37 cellular contexts compared by ENCODE assay signal in genomic region chr7:57370739-57371098, GRCh38.
A peak's percentile ranks its signal among the peaks of the same experiment; 100 is the strongest.
DNase-seq lines count a peak whose midpoint lies in the region; ATAC-seq, FAIRE-seq and TF ChIP-seq lines count a peak whose summit lies in the region.
"Had no signal": no experiment of that assay in that cellular context is flagged by ENCODE, and none has a peak within 500 bp of the region (broad histone marks: within the 10 kb centered on the region; RNA-seq: fewer than 3 reads in every experiment).

No MANE protein-coding gene starts in this region.

- intact Hi-C loops in HepG2 (cut with micrococcal nuclease; ENCODE audit: unreplicated experiment): no loop called here
- intact Hi-C loops in right lobe of liver (cut with DNase I): no loop called here
- intact Hi-C loops in posterior vena cava (cut with DNase I): no loop called here

- no peaks in the 10 kb centered on the region for H3K27me3 Mint-ChIP-seq in activated CD8-positive, alpha-beta memory T cell treated with anti-CD3 and anti-CD28 coated beads, Interleukin-2, amount 10 ng/mL, durations not matched to agents 7 days and 5 days
- no peaks in the 10 kb centered on the region for H3K27me3 Mint-ChIP-seq in endodermal cell (ENCODE audit: insufficient read depth)
- H3K27me3 Mint-ChIP-seq: B cell; CD4-positive, alpha-beta memory T cell; CD4-positive, alpha-beta T cell; CD4-positive, CD25-positive, alpha-beta regulatory T cell; CD8-positive, alpha-beta memory T cell had no signal

- TF ChIP-seq POLR2A in HepG2 (IDR thresholded peaks at IDR 0.05; ENCODE audit: insufficient read depth in 1 of 2, low read depth in 2 of 2, low read length in 2 of 2): no peak
- TF ChIP-seq POLR2A in right lobe of liver (IDR thresholded peaks at IDR 0.05): no peak

- H3K4me3 ChIP-seq in liver (ENCODE audit: low read depth in 1 of 3, low read length in 3 of 3) (no peak overlapping the region), HepG2 (replicated peaks in 1 of 3; ENCODE audit: insufficient read depth in 1 of 3, low read depth in 2 of 3, low read length in 3 of 3) (no peak overlapping the region), right lobe of liver (no peak overlapping the region), endodermal cell (ENCODE audit: low read length) (no peak overlapping the region)
- H3K4me3 ChIP-seq: A549; BLaER1; BLaER1 treated with 17β-estradiol and CSF1 and Interleukin-3, amounts not matched to agents 10 nM and 100 nM had no signal

- H3K36me3 ChIP-seq in liver (ENCODE audit: control insufficient read depth in 4 of 4, insufficient read depth in 3 of 4, low read depth in 1 of 4, low read length in 3 of 4) (no peaks in the 10 kb centered on the region), HepG2 (replicated peaks in 1 of 2; ENCODE audit: control insufficient read depth in 1 of 2, insufficient read depth in 2 of 2, low read length in 2 of 2) (no peaks in the 10 kb centered on the region), right lobe of liver (no peaks in the 10 kb centered on the region), endodermal cell (ENCODE audit: control insufficient read depth, insufficient read depth, low read length) (no peaks in the 10 kb centered on the region)
- H3K36me3 ChIP-seq: BE2C; BLaER1; BLaER1 treated with 17β-estradiol and CSF1 and Interleukin-3, amounts not matched to agents 10 nM and 100 nM had no signal

- H2AFZ ChIP-seq in HepG2 (ENCODE audit: low read length): no peak overlapping the region

- POLR2A ChIA-PET in HepG2 (lab: Yijun Ruan, JAX): no interaction called here

- TF ChIP-seq EP300 in HepG2 (IDR thresholded peaks at IDR 0.05; ENCODE audit: low read depth in 2 of 2, low read length in 2 of 2) (no peak), HepG2 (CRISPR knock-in tag; IDR thresholded peaks at IDR 0.05; ENCODE audit: borderline replicate concordance) (no peak)

- TF ChIP-seq CTCF in liver (IDR thresholded peaks at IDR 0.05; ENCODE audit: low read depth, low read length, missing input control) (no peak), HepG2 (CRISPR knock-in tag; IDR thresholded peaks at IDR 0.05) (no peak), right lobe of liver (IDR thresholded peaks at IDR 0.05) (no peak), endodermal cell (conservative IDR thresholded peaks at IDR 0.05) (no peak)

- CTCF ChIA-PET in HepG2 (lab: Yijun Ruan, JAX; ENCODE audit: low intra/inter-chr PET ratio, low total read pairs): no interaction called here
- CTCF ChIA-PET in activated CD8-positive, alpha-beta memory T cell treated with anti-CD3 and anti-CD28 coated beads, Interleukin-2, amount 10 ng/mL, durations not matched to agents 7 days and 5 days (lab: Charles Lee): no interaction called here

- no peaks in the 10 kb centered on the region for H3K79me2 ChIP-seq in HepG2 (ENCODE audit: insufficient read depth, low read length)

- in situ Hi-C loops in HepG2 (cut with HindIII; ENCODE audit: extremely low pct_ligation_motif_present, low pct_unique_long_range_greater_than_20kb): no loop called here

- H3K27me3 ChIP-seq in liver (ENCODE audit: control insufficient read depth in 4 of 4, insufficient read depth in 4 of 4, low read length in 3 of 4) (no peaks in the 10 kb centered on the region), HepG2 (ENCODE audit: control insufficient read depth in 1 of 2, insufficient read depth in 2 of 2, low read length in 2 of 2) (no peaks in the 10 kb centered on the region), right lobe of liver (no peaks in the 10 kb centered on the region), endodermal cell (ENCODE audit: control insufficient read depth, insufficient read depth, low read length, poor library complexity, severe bottlenecking) (no peaks in the 10 kb centered on the region)
- H3K27me3 ChIP-seq: BE2C; BLaER1; BLaER1 treated with 17β-estradiol and CSF1 and Interleukin-3, amounts not matched to agents 10 nM and 100 nM had no signal

- DNase-seq in HepG2 (ENCODE audit: low spot score) (no peak), left lobe of liver (ENCODE audit: low spot score) (no peak), right lobe of liver (no peak), posterior vena cava (ENCODE audit: low spot score) (peak; percentile 41), endodermal cell (no peak), iPS-NIHi7 (ENCODE audit: extremely low spot score) (no peak)
- DNase-seq in activated CD8-positive, alpha-beta memory T cell treated with anti-CD3 and anti-CD28 coated beads, Interleukin-2, amount 10 ng/mL, durations not matched to agents 7 days and 5 days: no peak
- DNase-seq: 8988T; ACHN; AML-193; BE2C; C1 segment of cervical spinal cord; Caco-2; Calu3; CD4-positive, alpha-beta memory T cell; CD4-positive, alpha-beta T cell; CD4-positive, CD25-positive, alpha-beta regulatory T cell; CD8-positive, alpha-beta memory T cell; CD8-positive, alpha-beta T cell; COR-L47; DMS 273 treated with DMSO at 0.1 percent for 48 hours; DMS153; DMS53; DMS79; DMS79 treated with DMSO at 0.1 percent for 48 hours; DND-41; EL had no signal

- TF ChIP-seq RAD21 in liver (IDR thresholded peaks at IDR 0.05) (no peak), HepG2 (CRISPR knock-in tag; IDR thresholded peaks at IDR 0.05) (no peak)

- no peaks in the 10 kb centered on the region for H3K4me1 Mint-ChIP-seq in activated CD8-positive, alpha-beta memory T cell treated with anti-CD3 and anti-CD28 coated beads, Interleukin-2, amount 10 ng/mL, durations not matched to agents 7 days and 5 days
- H3K4me1 Mint-ChIP-seq in endodermal cell: no peaks in the 10 kb centered on the region
- H3K4me1 Mint-ChIP-seq: B cell; CD14-positive monocyte; CD4-positive, alpha-beta memory T cell; CD4-positive, CD25-positive, alpha-beta regulatory T cell; CD8-positive, alpha-beta memory T cell had no signal

- H3K4me3 Mint-ChIP-seq in activated CD8-positive, alpha-beta memory T cell treated with anti-CD3 and anti-CD28 coated beads, Interleukin-2, amount 10 ng/mL, durations not matched to agents 7 days and 5 days: no peak overlapping the region
- H3K4me3 Mint-ChIP-seq in endodermal cell: no peak overlapping the region
- H3K4me3 Mint-ChIP-seq: B cell; CD14-positive monocyte; CD4-positive, alpha-beta memory T cell; CD4-positive, alpha-beta T cell; CD4-positive, CD25-positive, alpha-beta regulatory T cell; CD8-positive, alpha-beta memory T cell; CD8-positive, alpha-beta T cell had no signal

- ATAC-seq in HepG2: no peak
- peak; percentile 72 for ATAC-seq in left lobe of liver
- ATAC-seq in right lobe of liver: peak; percentile 17 to 64 (median 54)
- no peak for ATAC-seq in activated CD8-positive, alpha-beta memory T cell treated with anti-CD3 and anti-CD28 coated beads, Interleukin-2, amount 10 ng/mL, durations not matched to agents 7 days and 5 days
- ATAC-seq: A549; CD8-positive, alpha-beta T cell had no signal

- no peak overlapping the region for H3K9ac ChIP-seq in liver (ENCODE audit: low read depth in 1 of 2, low read length in 2 of 2)
- H3K9ac ChIP-seq in HepG2 (ENCODE audit: insufficient read depth, low read depth, low read length): no peak overlapping the region
- no peak overlapping the region for H3K9ac ChIP-seq in endodermal cell (ENCODE audit: extremely low read depth, low read length, poor library complexity, severe bottlenecking)
- H3K9ac ChIP-seq: BLaER1; BLaER1 treated with 17β-estradiol and CSF1 and Interleukin-3, amounts not matched to agents 10 nM and 100 nM had no signal

- no peak overlapping the region for H3K27ac Mint-ChIP-seq in activated CD8-positive, alpha-beta memory T cell treated with anti-CD3 and anti-CD28 coated beads, Interleukin-2, amount 10 ng/mL, durations not matched to agents 7 days and 5 days
- no peak overlapping the region for H3K27ac Mint-ChIP-seq in endodermal cell
- H3K27ac Mint-ChIP-seq: B cell; CD4-positive, alpha-beta memory T cell; CD4-positive, alpha-beta T cell; CD4-positive, CD25-positive, alpha-beta regulatory T cell; CD8-positive, alpha-beta memory T cell; CD8-positive, alpha-beta T cell had no signal

- no TSS peak for BruUV-seq in HepG2 (replicated peaks; lab: Mats Ljungman, UMichigan)

- H3K27ac ChIP-seq in liver (ENCODE audit: low read depth in 1 of 2, low read length in 2 of 2) (peak overlapping the region; percentile 17 to 38), HepG2 (ENCODE audit: extremely low read length, insufficient read depth, low read length) (no peak overlapping the region), right lobe of liver (no peak overlapping the region), endodermal cell (ENCODE audit: low read depth, low read length) (no peak overlapping the region)
- H3K27ac ChIP-seq: 22Rv1; A549; BLaER1; BLaER1 treated with 17β-estradiol and CSF1 and Interleukin-3, amounts not matched to agents 10 nM and 100 nM; C4-2B had no signal

- H3K9me3 Mint-ChIP-seq in activated CD8-positive, alpha-beta memory T cell treated with anti-CD3 and anti-CD28 coated beads, Interleukin-2, amount 10 ng/mL, durations not matched to agents 7 days and 5 days (ENCODE audit: low read depth): peaks cover 26% of the 10 kb centered on the region
- H3K9me3 Mint-ChIP-seq in endodermal cell: peaks cover 99% of the 10 kb centered on the region

- no peak overlapping the region for H3K4me2 ChIP-seq in HepG2 (ENCODE audit: low read depth, low read length)
- H3K4me2 ChIP-seq: A549; BLaER1; BLaER1 treated with 17β-estradiol and CSF1 and Interleukin-3, amounts not matched to agents 10 nM and 100 nM had no signal

- 24% methylated on average over 2 of the region's 2 CpGs for WGBS in liver
- WGBS in HepG2 (ENCODE audit: low lambda C conversion rate): 10% methylated on average over 2 of the region's 2 CpGs
- 20% methylated on average over 2 of the region's 2 CpGs for WGBS in right lobe of liver (ENCODE audit: insufficient coverage, low coverage, low lambda C conversion rate, missing lambda C conversion rate)
- WGBS in endodermal cell (ENCODE audit: insufficient coverage in 1 of 2, insufficient read length in 1 of 2), 2 experiments: 67 to 74% methylated on average over 2 of the region's 2 CpGs

- no peak for FAIRE-seq in HepG2 (lab: Jason Lieb, UNC)
- FAIRE-seq: A204.1, A549, D721Med had no signal

- H3K4me1 ChIP-seq in liver (ENCODE audit: control insufficient read depth in 4 of 4, insufficient read depth in 4 of 4, low read length in 3 of 4) (peaks cover 0 to 26% (median 17%) of the 10 kb centered on the region in 4 donors), HepG2 (ENCODE audit: insufficient read depth, low read length) (no peaks in the 10 kb centered on the region), right lobe of liver (peaks cover 0 to 19% (median 0%) of the 10 kb centered on the region in 4 donors), endodermal cell (ENCODE audit: control insufficient read depth, insufficient read depth, low read length) (no peaks in the 10 kb centered on the region)
- H3K4me1 ChIP-seq: A549; BE2C; BLaER1; BLaER1 treated with 17β-estradiol and CSF1 and Interleukin-3, amounts not matched to agents 10 nM and 100 nM; Caco-2 had no signal

- H3K9me3 ChIP-seq in liver (ENCODE audit: control insufficient read depth in 4 of 4, low read length in 3 of 4): peaks cover 0 to 2% (median 0%) of the 10 kb centered on the region in 4 donors
- peaks cover 91% of the 10 kb centered on the region for H3K9me3 ChIP-seq in HepG2 (ENCODE audit: low read length)
- no peaks in the 10 kb centered on the region for H3K9me3 ChIP-seq in right lobe of liver
- peaks cover 75% of the 10 kb centered on the region for H3K9me3 ChIP-seq in endodermal cell (ENCODE audit: control insufficient read depth, low read length)
- H3K9me3 ChIP-seq: BE2C, Caco-2 had no signal

- peaks cover 4% of the 10 kb centered on the region for H3K36me3 Mint-ChIP-seq in activated CD8-positive, alpha-beta memory T cell treated with anti-CD3 and anti-CD28 coated beads, Interleukin-2, amount 10 ng/mL, durations not matched to agents 7 days and 5 days
- no peaks in the 10 kb centered on the region for H3K36me3 Mint-ChIP-seq in endodermal cell (ENCODE audit: low read depth)
- H3K36me3 Mint-ChIP-seq: CD14-positive monocyte; CD4-positive, CD25-positive, alpha-beta regulatory T cell; CD8-positive, alpha-beta memory T cell; CD8-positive, alpha-beta T cell had no signal

- H4K20me1 ChIP-seq in HepG2 (ENCODE audit: insufficient read depth, low read length): no peaks in the 10 kb centered on the region
- H4K20me1 ChIP-seq: BLaER1; BLaER1 treated with 17β-estradiol and CSF1 and Interleukin-3, amounts not matched to agents 10 nM and 100 nM had no signal

Comparison
In these comparisons a context has a peak if more than half of its experiments do, and no peak if none do; other contexts are left out.
1. H3K27ac ChIP-seq: peak in liver (2 of 2); none in HepG2 (single experiment), right lobe of liver (0 of 3) and endodermal cell (single experiment).
2. ATAC-seq: peak in left lobe of liver (single experiment) and right lobe of liver (4 of 4); none in HepG2 (single experiment) and activated CD8-positive, alpha-beta memory T cell treated with anti-CD3 and anti-CD28 coated beads, Interleukin-2, amount 10 ng/mL, durations not matched to agents 7 days and 5 days (single experiment).